ENCODE assay signal across 28 cellular contexts in the genomic region with DNA sequence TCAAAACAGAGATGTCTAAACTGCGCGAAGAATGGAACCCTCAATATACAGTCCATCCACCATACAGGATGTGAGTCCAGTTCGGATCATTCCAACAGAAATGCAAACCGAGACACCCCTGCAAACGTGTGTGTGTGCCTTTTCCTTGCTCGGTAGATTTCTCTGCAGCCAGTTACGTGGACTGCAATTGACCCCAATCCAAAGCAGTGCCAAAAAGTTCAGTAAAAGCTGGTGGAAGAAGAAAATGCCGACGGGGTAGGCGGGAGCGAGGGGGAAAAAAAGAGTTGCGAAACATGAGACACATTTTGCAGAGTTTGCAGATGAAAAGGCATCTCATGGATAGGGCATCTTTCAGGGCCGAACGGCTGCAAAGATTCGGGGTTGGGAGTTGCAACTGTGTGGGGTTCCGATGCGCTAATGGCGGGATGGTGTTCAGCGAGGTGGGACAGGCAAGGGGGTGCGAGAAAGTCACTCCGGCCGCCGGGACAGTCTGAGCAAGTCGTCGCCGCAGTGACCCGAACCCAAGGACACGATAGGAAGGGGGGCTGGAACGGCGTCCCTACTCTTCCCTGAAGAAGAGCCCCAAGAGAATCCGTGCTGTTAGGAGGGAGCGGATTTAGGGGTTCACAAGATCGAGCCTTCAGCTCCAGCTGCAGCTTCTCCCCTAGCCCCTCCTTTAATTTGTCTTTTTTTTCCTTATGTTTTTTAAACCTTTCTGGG. TPM values are rescaled to one million over a fixed set of nuclear protein-coding genes. Genes with fewer than 3 reads are reported as not detected.
A peak's percentile ranks its signal among the peaks of the same experiment; 100 is the strongest.
DNase-seq lines count a peak whose midpoint lies in the region; ATAC-seq, FAIRE-seq and TF ChIP-seq lines count a peak whose summit lies in the region.
"Had no signal": no experiment of that assay in that cellular context is flagged by ENCODE, and none has a peak within 500 bp of the region (broad histone marks: within the 10 kb centered on the region; RNA-seq: fewer than 3 reads in every experiment).

No MANE protein-coding gene starts in this region.

- H3K9me3 Mint-ChIP-seq in activated CD4-positive, alpha-beta T cell treated with anti-CD3 and anti-CD28 coated beads, Interleukin-2, amount 10 ng/mL, durations not matched to agents 7 days and 5 days, result no peaks in the 10 kb centered on the region
- peaks cover 0 to 3% of the 10 kb centered on the region in 2 donors for H3K9me3 Mint-ChIP-seq in stimulated activated naive B cell treated with anti-CD40 and anti-IgM and Interleukin-4, amounts not matched to agents 10 μg/mL and 1 μg/mL and 100 μg/mL, for 72 hours
- no peaks in the 10 kb centered on the region for H3K9me3 Mint-ChIP-seq in activated T-cell treated with anti-CD3 and anti-CD28 coated beads, Interleukin-2, amount 50 U/mL, for 24 hours

- FAIRE-seq in K562 (lab: Jason Lieb, UNC), result no peak
- FAIRE-seq: H54 had no signal

- CTCF ChIA-PET in activated CD4-positive, alpha-beta T cell treated with anti-CD3 and anti-CD28 coated beads, Interleukin-2, amount 10 ng/mL, durations not matched to agents 7 days and 5 days (lab: Charles Lee), result no interaction called here
- CTCF ChIA-PET in K562 (lab: Yijun Ruan, JAX; ENCODE audit: low intra/inter-chr PET ratio), result no interaction called here

- no peak for TF ChIP-seq EP300 in K562 (IDR thresholded peaks at IDR 0.05; ENCODE audit: low read length)

- H3K4me1 ChIP-seq in K562 (replicated peaks in 1 of 2; ENCODE audit: control insufficient read depth in 2 of 2, insufficient read depth in 2 of 2, low read length in 2 of 2), result peaks cover 0 to 6% of the 10 kb centered on the region in 2 experiments; a peak in 2 of 5 replicates
- no peaks in the 10 kb centered on the region for H3K4me1 ChIP-seq in lower lobe of right lung
- H3K4me1 ChIP-seq: psoas muscle, testis had no signal

- H2AFZ ChIP-seq in K562 (ENCODE audit: low read depth, low read length), result no peak overlapping the region

- no peaks in the 10 kb centered on the region for H3K79me2 ChIP-seq in K562 (ENCODE audit: control insufficient read depth, insufficient read depth, low read length)

- H3K4me1 Mint-ChIP-seq in activated CD4-positive, alpha-beta T cell treated with anti-CD3 and anti-CD28 coated beads, Interleukin-2, amount 10 ng/mL, durations not matched to agents 7 days and 5 days, result no peaks in the 10 kb centered on the region
- H3K4me1 Mint-ChIP-seq in stimulated activated naive B cell treated with anti-CD40 and anti-IgM and Interleukin-4, amounts not matched to agents 10 μg/mL and 1 μg/mL and 100 μg/mL, for 72 hours, result peaks cover 5 to 9% of the 10 kb centered on the region in 2 donors
- peaks cover 4% of the 10 kb centered on the region for H3K4me1 Mint-ChIP-seq in activated T-cell treated with anti-CD3 and anti-CD28 coated beads, Interleukin-2, amount 50 U/mL, for 24 hours (ENCODE audit: low read depth)

- H3K4me2 ChIP-seq in K562 (ENCODE audit: insufficient read depth, low read length), result no peak overlapping the region
- H3K4me2 ChIP-seq: SK-N-SH had no signal

- no peak overlapping the region for H3K9ac ChIP-seq in K562 (ENCODE audit: insufficient read depth in 1 of 2, low read depth in 2 of 2, low read length in 2 of 2)
- H3K9ac ChIP-seq: SK-N-SH had no signal

- no peak for ATAC-seq in K562
- ATAC-seq in stimulated activated naive B cell treated with anti-CD40 and anti-IgM and Interleukin-4, amounts not matched to agents 10 μg/mL and 1 μg/mL and 100 μg/mL, for 72 hours (replicated peaks), result no peak
- no peak for ATAC-seq in GM21528 (IDR thresholded peaks at IDR 0.05; ENCODE audit: low FRiP score, unreplicated experiment)
- no peak for ATAC-seq in lower lobe of right lung
- ATAC-seq: body of pancreas, psoas muscle had no signal

- peaks cover 52% of the 10 kb centered on the region for H3K27me3 Mint-ChIP-seq in activated CD4-positive, alpha-beta T cell treated with anti-CD3 and anti-CD28 coated beads, Interleukin-2, amount 10 ng/mL, durations not matched to agents 7 days and 5 days
- H3K27me3 Mint-ChIP-seq in stimulated activated naive B cell treated with anti-CD40 and anti-IgM and Interleukin-4, amounts not matched to agents 10 μg/mL and 1 μg/mL and 100 μg/mL, for 72 hours, result peaks cover 65 to 86% of the 10 kb centered on the region in 2 donors
- peaks cover 80% of the 10 kb centered on the region for H3K27me3 Mint-ChIP-seq in activated T-cell treated with anti-CD3 and anti-CD28 coated beads, Interleukin-2, amount 50 U/mL, for 24 hours

- no peaks in the 10 kb centered on the region for H4K20me1 ChIP-seq in K562 (replicated peaks; ENCODE audit: control insufficient read depth, insufficient read depth, low read length)

- no peak for TF ChIP-seq RAD21 in K562 (CRISPR knock-in tag; conservative IDR thresholded peaks at IDR 0.05 in 1 of 2, IDR thresholded peaks at IDR 0.05 in 1 of 2)

- no peak for TF ChIP-seq POLR2A in K562 (conservative IDR thresholded peaks at IDR 0.05)

- BruUV-seq in K562 (replicated peaks; lab: Mats Ljungman, UMichigan), result no TSS peak

- H3K36me3 ChIP-seq in K562 (ENCODE audit: control insufficient read depth, insufficient read depth, low read length), result no peaks in the 10 kb centered on the region
- H3K36me3 ChIP-seq in lower lobe of right lung, result no peaks in the 10 kb centered on the region
- H3K36me3 ChIP-seq: MG63, neutrophil, vagina had no signal

- in situ Hi-C loops in K562 (cut with MboI), result no loop called here

- H3K36me3 Mint-ChIP-seq in activated CD4-positive, alpha-beta T cell treated with anti-CD3 and anti-CD28 coated beads, Interleukin-2, amount 10 ng/mL, durations not matched to agents 7 days and 5 days (ENCODE audit: low read depth), result peaks cover 9% of the 10 kb centered on the region
- peaks cover 2 to 14% of the 10 kb centered on the region in 2 donors for H3K36me3 Mint-ChIP-seq in stimulated activated naive B cell treated with anti-CD40 and anti-IgM and Interleukin-4, amounts not matched to agents 10 μg/mL and 1 μg/mL and 100 μg/mL, for 72 hours
- no peaks in the 10 kb centered on the region for H3K36me3 Mint-ChIP-seq in activated T-cell treated with anti-CD3 and anti-CD28 coated beads, Interleukin-2, amount 50 U/mL, for 24 hours (ENCODE audit: low read depth)
- H3K36me3 Mint-ChIP-seq: CD4-positive, alpha-beta memory T cell had no signal

- under 1% methylated on average over 33 of the region's 33 CpGs for WGBS in K562 (ENCODE audit: insufficient coverage, low coverage, missing lambda C conversion rate)

- no peak overlapping the region for H3K27ac ChIP-seq in K562 (ENCODE audit: extremely low read depth, low read depth, low read length)
- H3K27ac ChIP-seq in lower lobe of right lung, result no peak overlapping the region
- H3K27ac ChIP-seq: body of pancreas, neutrophil, psoas muscle, testis, vagina had no signal

- POLR2A ChIA-PET in activated CD4-positive, alpha-beta T cell treated with anti-CD3 and anti-CD28 coated beads, Interleukin-2, amount 10 ng/mL, durations not matched to agents 7 days and 5 days (lab: Charles Lee), result no interaction called here
- POLR2A ChIA-PET in K562 (lab: Yijun Ruan, JAX), result no interaction called here

- intact Hi-C loops in K562 (cut with micrococcal nuclease) (no loop called here), lower lobe of right lung (cut with DNase I) (no loop called here)

- H3K4me3 Mint-ChIP-seq in activated CD4-positive, alpha-beta T cell treated with anti-CD3 and anti-CD28 coated beads, Interleukin-2, amount 10 ng/mL, durations not matched to agents 7 days and 5 days, result peak overlapping the region; percentile 16
- H3K4me3 Mint-ChIP-seq in stimulated activated naive B cell treated with anti-CD40 and anti-IgM and Interleukin-4, amounts not matched to agents 10 μg/mL and 1 μg/mL and 100 μg/mL, for 72 hours, result peak overlapping the region in 1 of 2 donors; percentile 37
- no peak overlapping the region for H3K4me3 Mint-ChIP-seq in activated T-cell treated with anti-CD3 and anti-CD28 coated beads, Interleukin-2, amount 50 U/mL, for 24 hours

- H3K9me1 ChIP-seq in K562 (ENCODE audit: control insufficient read depth, insufficient read depth, low read length), result no peaks in the 10 kb centered on the region

- H3K9me3 ChIP-seq in K562 (replicated peaks; ENCODE audit: control insufficient read depth, insufficient read depth, low read depth, low read length) (no peaks in the 10 kb centered on the region), lower lobe of right lung (no peaks in the 10 kb centered on the region)
- H3K9me3 ChIP-seq: body of pancreas, MG63, neutrophil, psoas muscle, SK-N-SH, testis, vagina had no signal

- DNase-seq in activated CD4-positive, alpha-beta T cell treated with anti-CD3 and anti-CD28 coated beads, Interleukin-2, amount 10 ng/mL, durations not matched to agents 7 days and 5 days, result no peak
- no peak for DNase-seq in activated CD4-positive, alpha-beta T cell treated with anti-CD3 and anti-CD28 coated beads, Interleukin-2, amount 50 U/mL, for 4 hours
- DNase-seq in K562 (ENCODE audit: extremely low read depth in 1 of 4, low spot score in 3 of 4) (no peak), left kidney (ENCODE audit: low read depth, low spot score) (peak; percentile 41), lower lobe of right lung (no peak)
- no peak for DNase-seq in stimulated activated naive B cell treated with anti-CD40 and anti-IgM and Interleukin-4, amounts not matched to agents 10 μg/mL and 1 μg/mL and 100 μg/mL, for 72 hours
- DNase-seq in activated T-cell treated with anti-CD3 and anti-CD28 coated beads, Interleukin-2, amount 50 U/mL, for 24 hours, result no peak
- DNase-seq: activated CD8-positive, alpha-beta memory T cell treated with anti-CD3 and anti-CD28 coated beads for 24 hours; activated gamma-delta T cell; body of pancreas; CD4-positive, alpha-beta memory T cell; KBM-7; MG63; NCI-H2081; NCI-H226; psoas muscle; RPMI8226; stimulated activated naive CD4-positive, alpha-beta T cell treated with Interleukin-2 at 50 U/mL for 16 hours; T-helper 2 cell; testis had no signal

- peak overlapping the region; percentile 52 for H3K27ac Mint-ChIP-seq in activated CD4-positive, alpha-beta T cell treated with anti-CD3 and anti-CD28 coated beads, Interleukin-2, amount 10 ng/mL, durations not matched to agents 7 days and 5 days
- H3K27ac Mint-ChIP-seq in stimulated activated naive B cell treated with anti-CD40 and anti-IgM and Interleukin-4, amounts not matched to agents 10 μg/mL and 1 μg/mL and 100 μg/mL, for 72 hours, result peak overlapping the region; percentile 25
- no peak overlapping the region for H3K27ac Mint-ChIP-seq in activated T-cell treated with anti-CD3 and anti-CD28 coated beads, Interleukin-2, amount 50 U/mL, for 24 hours
- H3K27ac Mint-ChIP-seq: CD4-positive, alpha-beta memory T cell had no signal

- H3K4me3 ChIP-seq in K562, result no peak overlapping the region
- no peak overlapping the region for H3K4me3 ChIP-seq in lower lobe of right lung
- H3K4me3 ChIP-seq: body of pancreas, MG63, psoas muscle, testis, vagina had no signal

- H3K27me3 ChIP-seq in K562 (ENCODE audit: control insufficient read depth in 2 of 2, insufficient read depth in 2 of 2, low read length in 2 of 2), result peaks cover 25 to 49% of the 10 kb centered on the region in 2 experiments; a peak in 4 of 5 replicates
- H3K27me3 ChIP-seq in lower lobe of right lung (ENCODE audit: low read depth), result peaks cover 76% of the 10 kb centered on the region
- H3K27me3 ChIP-seq: MG63, testis had no signal

- TF ChIP-seq CTCF in K562 (IDR thresholded peaks at IDR 0.05 in 2 of 3, conservative IDR thresholded peaks at IDR 0.05 in 1 of 3; ENCODE audit: insufficient read depth in 2 of 3, low read depth in 1 of 3, low read length in 3 of 3) (no peak), lower lobe of right lung (IDR thresholded peaks at IDR 0.05) (no peak)

RNA-seq across cellular contexts. Expression of a gene that starts 3.8 kb away (rescaled TPM):
- not detected for total RNA-seq in activated CD4-positive, alpha-beta T cell treated with anti-CD3 and anti-CD28 coated beads, Interleukin-2, amount 10 ng/mL, durations not matched to agents 7 days and 5 days
- total RNA-seq in K562 (2011; cell fraction: chromatin; rRNA removed; ENCODE audit: low replicate concordance), result not detected in 2 replicates
- not detected in 2 replicates for total RNA-seq in K562 (2011; cell fraction: nucleolus; rRNA removed)
- total RNA-seq in K562 (2011; cell fraction: nucleoplasm; rRNA removed), result not detected in 2 replicates
- not detected in 2 replicates for total RNA-seq in K562 (2014; rRNA removed)
- total RNA-seq in K562 (2014; rRNA removed; fragmentation: Illumina TruSeq; extraction: Trizol), result not detected in 2 replicates
- total RNA-seq in K562 (2015; rRNA removed; fragmentation: Illumina TruSeq; extraction: Trizol), result not detected in 2 replicates
- total RNA-seq in K562 (2021), result not detected in 2 replicates
- polyA plus RNA-seq in K562 (2011; rRNA removed), result not detected in 2 replicates
- polyA plus RNA-seq in K562 (2011; cell fraction: cytosol; rRNA removed), result not detected in 2 replicates
- not detected in 2 replicates for polyA plus RNA-seq in K562 (2011; cell fraction: nucleus; rRNA removed)
- not detected in 2 replicates for polyA plus RNA-seq in K562 (2012)
- polyA plus RNA-seq in K562 (2014; fragmentation: Illumina TruSeq; extraction: Trizol), result not detected in 2 replicates
- not detected for polyA plus RNA-seq in K562 (2014; fragmentation: Nextera tagmentation; extraction: Ambion mirVana)
- not detected in 2 replicates for polyA plus RNA-seq in K562 (2014; rRNA removed)
- polyA minus RNA-seq in K562 (2011; rRNA and poly(A)+ RNA removed), result not detected in 2 replicates
- polyA minus RNA-seq in K562 (2011; cell fraction: cytosol; rRNA and poly(A)+ RNA removed), result not detected in 2 replicates
- polyA minus RNA-seq in K562 (2011; cell fraction: nucleus; rRNA and poly(A)+ RNA removed), result not detected in 2 replicates
- not detected for total RNA-seq in lower lobe of right lung
- total RNA-seq: A172; body of pancreas; CD4-positive, alpha-beta memory T cell; kidney epithelial cell; lung microvascular endothelial cell; psoas muscle had no signal
- polyA plus RNA-seq: CD4-positive, alpha-beta memory T cell had no signal
